Comparison of ENCODE assay signal across 13 cellular contexts in genomic region chr15:58383876-58384275, GRCh38. TPM values are rescaled to one million over a fixed set of nuclear protein-coding genes. Genes with fewer than 3 reads are reported as not detected.
DNase-seq lines count a peak whose midpoint lies in the region; ATAC-seq, FAIRE-seq and TF ChIP-seq lines count a peak whose summit lies in the region.
"Had no signal": no experiment of that assay in that cellular context is flagged by ENCODE, and none has a peak within 500 bp of the region (broad histone marks: within the 10 kb centered on the region; RNA-seq: fewer than 3 reads in every experiment).

No MANE protein-coding gene starts in this region.

- H3K79me2 ChIP-seq in OCI-LY1 (ENCODE audit: insufficient read depth, low read length) = no peaks in the 10 kb centered on the region

- CTCF ChIA-PET in IMR-90 (lab: Yijun Ruan, JAX) = no interaction called here

- no peak for ATAC-seq in IMR-90 (ENCODE audit: low read depth)
- ATAC-seq: natural killer cell treated with Interleukin-12 subunit alpha and Interleukin-12 subunit beta and Interleukin-15 and Interleukin-18, amount 100 ng/mL, for 72 hours had no signal

- no peak overlapping the region for H2AK9ac ChIP-seq in IMR-90 (replicated peaks; ENCODE audit: low read depth, low read length, poor library complexity)

- TF ChIP-seq CTCF in IMR-90 (conservative IDR thresholded peaks at IDR 0.05; ENCODE audit: low read depth, low read length) (no peak), OCI-LY1 (IDR thresholded peaks at IDR 0.05; ENCODE audit: low read length) (peak; percentile 45), D721Med (IDR thresholded peaks at IDR 0.05; ENCODE audit: insufficient read depth, missing control alignments) (no peak)

- H2AK5ac ChIP-seq in IMR-90 (ENCODE audit: low read depth, low read length) = peak overlapping the region; percentile 8; the same call in 1 of the 2 replicates

- DNase-seq in IMR-90 = no peak
- DNase-seq in activated naive CD8-positive, alpha-beta T cell treated with anti-CD3 and anti-CD28 coated beads, Interleukin-2, amount 50 U/mL, for 16 hours (ENCODE audit: low read depth, low spot score) = peak; percentile 7
- DNase-seq in stimulated activated CD4-positive, alpha-beta T cell treated with anti-CD3 and anti-CD28 coated beads, Interleukin-4, amount 100 ng/mL, for 1 hour = peak; percentile 34
- no peak for DNase-seq in Ammon's horn (ENCODE audit: low spot score)
- no peak for DNase-seq in D721Med (ENCODE audit: insufficient read length, low spot score)
- DNase-seq in T-helper 9 cell = no peak
- DNase-seq in CD1c-positive myeloid dendritic cell (ENCODE audit: extremely low spot score) = no peak
- DNase-seq: amniotic stem cell, NCI-H2029 had no signal

- no peak overlapping the region for H4K8ac ChIP-seq in IMR-90 (ENCODE audit: low read depth in 2 of 2, low read length in 2 of 2)

- TF ChIP-seq RAD21 in IMR-90 (IDR thresholded peaks at IDR 0.05; ENCODE audit: low read length) = no peak

- H2BK15ac ChIP-seq in IMR-90 (ENCODE audit: low read depth, low read length) = 0 out of 3 replicates have a peak overlapping the region, but pooled peaks have one; percentile 39

- H3K9ac ChIP-seq in IMR-90 (ENCODE audit: low read depth, low read length) (no peak overlapping the region), OCI-LY1 (ENCODE audit: low read length) (no peak overlapping the region)

- H3K18ac ChIP-seq in IMR-90 (ENCODE audit: low read depth, low read length) = no peak overlapping the region

- no peaks in the 10 kb centered on the region for H3K9me2 ChIP-seq in OCI-LY1 (ENCODE audit: low read depth, low read length)

- H2BK5ac ChIP-seq in IMR-90 (ENCODE audit: low read depth, low read length, poor library complexity, severe bottlenecking) = no peak overlapping the region

- peak overlapping the region; percentile 21; the same call in 1 of the 2 replicates for H2BK20ac ChIP-seq in IMR-90 (ENCODE audit: low read depth, low read length)

- no peak overlapping the region for H4K5ac ChIP-seq in IMR-90 (ENCODE audit: low read depth, low read length)

- H3K27me3 ChIP-seq in IMR-90 (ENCODE audit: control insufficient read depth, insufficient read depth, low read length) (no peaks in the 10 kb centered on the region), OCI-LY1 (ENCODE audit: insufficient read depth, low read length) (no peaks in the 10 kb centered on the region)

- peaks cover 6% of the 10 kb centered on the region for H3K4me1 ChIP-seq in IMR-90 (ENCODE audit: control insufficient read depth, insufficient read depth, low read length)
- H3K4me1 ChIP-seq in OCI-LY1 (ENCODE audit: insufficient read depth, low read length, severe bottlenecking) = peaks cover 17% of the 10 kb centered on the region

- intact Hi-C loops in IMR-90 (cut with micrococcal nuclease) = no loop called here

- H2AFZ ChIP-seq in IMR-90 (replicated peaks; ENCODE audit: low read length, poor library complexity) (no peak overlapping the region), OCI-LY1 (ENCODE audit: low read length) (no peak overlapping the region)

- dilution Hi-C loops in IMR-90 (cut with HindIII; ENCODE audit: low sequenced_read_pairs, unreplicated experiment) = no loop called here

- H3K4me3 ChIP-seq in IMR-90 (ENCODE audit: insufficient read depth, low read depth, low read length) = no peak overlapping the region
- H3K4me3 ChIP-seq in OCI-LY1 (ENCODE audit: low read depth, low read length, poor library complexity, severe bottlenecking) = no peak overlapping the region
- H3K4me3 ChIP-seq: skin epidermis had no signal

- H3K23ac ChIP-seq in IMR-90 (ENCODE audit: low read depth, low read length) = no peak overlapping the region

- WGBS in IMR-90 (ENCODE audit: extremely low coverage in 2 of 2, insufficient read length in 1 of 2), 2 experiments = no CpG with 5 or more reads among the region's 5 CpGs

- H3K4me2 ChIP-seq in IMR-90 (ENCODE audit: low read depth, low read length) (no peak overlapping the region), OCI-LY1 (ENCODE audit: low read length) (no peak overlapping the region)

- no peak for TF ChIP-seq POLR2A in IMR-90 (IDR thresholded peaks at IDR 0.05; ENCODE audit: low read depth, low read length)

- POLR2A ChIA-PET in IMR-90 (lab: Charles Lee; ENCODE audit: unreplicated experiment) = no interaction called here

- H3K9me3 ChIP-seq in IMR-90 (ENCODE audit: control insufficient read depth, insufficient read depth, low read length) (no peaks in the 10 kb centered on the region), OCI-LY1 (ENCODE audit: low read length) (no peaks in the 10 kb centered on the region)

- H4K20me1 ChIP-seq in IMR-90 (ENCODE audit: insufficient read depth, low read length) = no peaks in the 10 kb centered on the region
- H4K20me1 ChIP-seq in OCI-LY1 (ENCODE audit: insufficient read depth, low read length) = no peaks in the 10 kb centered on the region

- no TSS peak for BruUV-seq in IMR-90 (replicated peaks; lab: Mats Ljungman, UMichigan)

- no peak overlapping the region; the same call in 1 of the 2 replicates for H3K14ac ChIP-seq in IMR-90 (replicated peaks; ENCODE audit: low read depth, low read length)

- peak overlapping the region; percentile 11; the same call in 1 of the 2 replicates for H2BK120ac ChIP-seq in IMR-90 (ENCODE audit: low read depth, low read length)

- peak overlapping the region; percentile 11; the same call in 1 of the 2 replicates for H3K4ac ChIP-seq in IMR-90 (ENCODE audit: low read depth, low read length)

- peaks cover 2% of the 10 kb centered on the region; the same call in 1 of the 2 replicates for H3K9me1 ChIP-seq in IMR-90 (ENCODE audit: insufficient read depth, low read length)

- no peak overlapping the region for H3K56ac ChIP-seq in IMR-90 (ENCODE audit: extremely low read depth, insufficient read depth, low read length)

- H3K27ac ChIP-seq in IMR-90 (ENCODE audit: insufficient read depth, low read length) (no peak overlapping the region), OCI-LY1 (ENCODE audit: low read depth, low read length, poor library complexity, severe bottlenecking) (no peak overlapping the region)
- H3K27ac ChIP-seq: skin epidermis had no signal

- H3K79me1 ChIP-seq in IMR-90 (ENCODE audit: low read depth in 1 of 2, low read length in 2 of 2) = no peaks in the 10 kb centered on the region

- H3K36me3 ChIP-seq in IMR-90 (ENCODE audit: control insufficient read depth, insufficient read depth, low read length) (no peaks in the 10 kb centered on the region), OCI-LY1 (ENCODE audit: insufficient read depth, low read length) (no peaks in the 10 kb centered on the region; the same call in 1 of the 2 replicates)

- in situ Hi-C loops in IMR-90 (cut with MboI; ENCODE audit: low sequenced_read_pairs) = no loop called here

- H3F3A ChIP-seq in OCI-LY1 (ENCODE audit: insufficient read depth, low read length) = no peaks in the 10 kb centered on the region

- H4K91ac ChIP-seq in IMR-90 (ENCODE audit: insufficient read depth, low read depth, low read length) = no peak overlapping the region

- FAIRE-seq in D721Med (lab: Jason Lieb, UNC) = no peak

TF ChIP-seq in IMR-90, 13 proteins besides CTCF, POLR2A, EP300 and RAD21:
- TF ChIP-seq CEBPB (IDR thresholded peaks at IDR 0.05; ENCODE audit: low read depth, low read length) (no peak), MAZ (IDR thresholded peaks at IDR 0.05; ENCODE audit: borderline replicate concordance, low read depth, low read length) (no peak), MAFK (IDR thresholded peaks at IDR 0.05; ENCODE audit: low read depth, low read length) (no peak), CHD1 (IDR thresholded peaks at IDR 0.05; ENCODE audit: low read depth, low read length) (no peak), SMC3 (IDR thresholded peaks at IDR 0.05; ENCODE audit: low read depth, low read length) (no peak), BHLHE40 (IDR thresholded peaks at IDR 0.05; ENCODE audit: low read depth, low read length) (no peak), MXI1 (IDR thresholded peaks at IDR 0.05; ENCODE audit: borderline replicate concordance, low read depth, low read length) (no peak), RCOR1 (IDR thresholded peaks at IDR 0.05; ENCODE audit: insufficient replicate concordance, low read length) (no peak), RFX5 (IDR thresholded peaks at IDR 0.05; ENCODE audit: low read depth, low read length) (no peak), FOS (IDR thresholded peaks at IDR 0.05; ENCODE audit: low read depth, low read length) (no peak)
- TF ChIP-seq, protein P1, sequence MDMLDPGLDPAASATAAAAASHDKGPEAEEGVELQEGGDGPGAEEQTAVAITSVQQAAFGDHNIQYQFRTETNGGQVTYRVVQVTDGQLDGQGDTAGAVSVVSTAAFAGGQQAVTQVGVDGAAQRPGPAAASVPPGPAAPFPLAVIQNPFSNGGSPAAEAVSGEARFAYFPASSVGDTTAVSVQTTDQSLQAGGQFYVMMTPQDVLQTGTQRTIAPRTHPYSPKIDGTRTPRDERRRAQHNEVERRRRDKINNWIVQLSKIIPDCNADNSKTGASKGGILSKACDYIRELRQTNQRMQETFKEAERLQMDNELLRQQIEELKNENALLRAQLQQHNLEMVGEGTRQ (IDR thresholded peaks at IDR 0.05; ENCODE audit: low read depth, low read length) = no peak
- TF ChIP-seq, protein P2, sequence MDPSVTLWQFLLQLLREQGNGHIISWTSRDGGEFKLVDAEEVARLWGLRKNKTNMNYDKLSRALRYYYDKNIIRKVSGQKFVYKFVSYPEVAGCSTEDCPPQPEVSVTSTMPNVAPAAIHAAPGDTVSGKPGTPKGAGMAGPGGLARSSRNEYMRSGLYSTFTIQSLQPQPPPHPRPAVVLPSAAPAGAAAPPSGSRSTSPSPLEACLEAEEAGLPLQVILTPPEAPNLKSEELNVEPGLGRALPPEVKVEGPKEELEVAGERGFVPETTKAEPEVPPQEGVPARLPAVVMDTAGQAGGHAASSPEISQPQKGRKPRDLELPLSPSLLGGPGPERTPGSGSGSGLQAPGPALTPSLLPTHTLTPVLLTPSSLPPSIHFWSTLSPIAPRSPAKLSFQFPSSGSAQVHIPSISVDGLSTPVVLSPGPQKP (IDR thresholded peaks at IDR 0.05; ENCODE audit: borderline replicate concordance, low read depth, low read length) = no peak

RNA-seq across cellular contexts. Expression of gene LIPC, which starts 47.9 kb away (rescaled TPM):
- total RNA-seq in IMR-90 (2012; rRNA removed) = under 0.01 TPM in 1 of 2 replicates, not detected in the other
- 0.07 and 0.14 TPM in 2 replicates for polyA plus RNA-seq in IMR-90 (2012; rRNA removed)
- 0.05 and 0.19 TPM in 2 replicates for polyA plus RNA-seq in IMR-90 (2012; cell fraction: cytosol; rRNA removed)
- 0.12 TPM in 1 of 2 replicates, not detected in the other for polyA plus RNA-seq in IMR-90 (2012; cell fraction: nucleus; rRNA removed; ENCODE audit: low replicate concordance)
- total RNA-seq: temporal lobe had no signal

Comparison
In these comparisons a context has a peak if more than half of its experiments do, and no peak if none do; other contexts are left out.
1. DNase-seq: peak in activated naive CD8-positive, alpha-beta T cell treated with anti-CD3 and anti-CD28 coated beads, Interleukin-2, amount 50 U/mL, for 16 hours (single experiment) and stimulated activated CD4-positive, alpha-beta T cell treated with anti-CD3 and anti-CD28 coated beads, Interleukin-4, amount 100 ng/mL, for 1 hour (single experiment); none in IMR-90 (single experiment), Ammon's horn (single experiment), D721Med (single experiment), T-helper 9 cell (single experiment) and CD1c-positive myeloid dendritic cell (single experiment).